8 cellular contexts compared by ENCODE assay signal in the genomic region with DNA sequence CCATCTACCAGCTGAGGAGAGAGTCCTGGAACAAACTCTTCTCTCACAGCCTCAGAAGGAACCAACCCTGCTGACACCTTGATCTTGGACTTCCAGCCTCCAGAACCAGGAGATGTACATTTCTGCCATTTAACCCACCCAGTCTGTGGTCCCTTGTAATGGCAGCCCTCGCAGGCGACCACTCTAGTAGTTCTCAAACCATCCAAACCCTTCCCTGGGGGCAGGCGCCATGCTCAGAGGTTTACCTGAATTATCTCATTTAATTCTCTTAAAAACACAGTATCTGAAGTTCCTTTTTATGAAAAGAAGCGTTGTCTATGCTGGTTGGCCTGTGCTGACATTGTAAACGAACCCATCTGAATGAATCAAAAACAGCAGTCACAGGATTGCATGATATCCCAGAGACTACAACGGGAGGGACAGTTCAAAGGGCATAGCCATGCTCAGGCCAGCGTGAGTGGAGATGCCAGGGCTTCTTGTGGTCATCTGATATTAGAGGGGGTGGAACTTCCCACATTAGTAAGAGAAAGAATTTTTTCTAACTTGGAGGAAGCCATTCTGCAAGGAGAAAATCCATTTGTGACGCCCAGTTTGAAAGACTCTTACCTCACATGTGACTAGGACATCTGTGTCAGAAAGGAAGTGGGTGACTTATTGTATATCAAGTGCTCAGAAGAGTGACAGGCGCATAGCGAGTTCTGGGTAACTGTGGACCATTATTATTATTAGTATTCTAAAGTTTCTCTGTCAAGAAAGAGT. TPM values are rescaled to one million over a fixed set of nuclear protein-coding genes. Genes with fewer than 3 reads are reported as not detected.
DNase-seq lines count a peak whose midpoint lies in the region; ATAC-seq, FAIRE-seq and TF ChIP-seq lines count a peak whose summit lies in the region.

No MANE protein-coding gene starts in this region.

- DNase-seq in GM12892 (ENCODE audit: insufficient read length), result no peak
- DNase-seq in SIG-M5 treated with dmso at 0.1 percent for 504 hours (lab: John Stamatoyannopoulos, UW; ENCODE audit: unreplicated experiment), result peak; percentile 72
- no peak for DNase-seq in hypothalamus (lab: John Stamatoyannopoulos, UW)
- DNase-seq in kidney, result no peak
- no peak for DNase-seq in NCI-H1048 (lab: John Stamatoyannopoulos, UW)
- DNase-seq in OCI-M1 (lab: John Stamatoyannopoulos, UW), result no peak

- intact Hi-C loops in kidney (cut with DNase I), result no loop called here

- no peak overlapping the region for H3K9ac ChIP-seq in mucosa of rectum (ENCODE audit: low read depth in 1 of 2, low read length in 2 of 2)
- H3K9ac ChIP-seq in kidney (ENCODE audit: low read length in 2 of 2), result no peak overlapping the region

- no peak overlapping the region for H3K4me3 ChIP-seq in mucosa of rectum (ENCODE audit: low read length in 2 of 2)
- no peak overlapping the region for H3K4me3 ChIP-seq in kidney (ENCODE audit: low read length in 2 of 2)

- ATAC-seq in GM21786 (IDR thresholded peaks at IDR 0.05; ENCODE audit: unreplicated experiment), result peak; percentile 50

- H3K36me3 ChIP-seq in mucosa of rectum (ENCODE audit: control insufficient read depth in 2 of 2, insufficient read depth in 2 of 2, low read length in 2 of 2) (no peaks in the 10 kb centered on the region), kidney (ENCODE audit: control insufficient read depth in 1 of 2, insufficient read depth in 2 of 2, low read length in 2 of 2) (no peaks in the 10 kb centered on the region)

- peaks cover 0 to 8% of the 10 kb centered on the region in 2 donors for H3K4me1 ChIP-seq in mucosa of rectum (ENCODE audit: control insufficient read depth in 2 of 2, insufficient read depth in 2 of 2, low read length in 2 of 2)
- peaks cover 0 to 3% of the 10 kb centered on the region in 2 donors for H3K4me1 ChIP-seq in kidney (ENCODE audit: control insufficient read depth in 1 of 2, insufficient read depth in 1 of 2, low read depth in 1 of 2, low read length in 2 of 2)

- TF ChIP-seq POLR2A in GM12892 (IDR thresholded peaks at IDR 0.05; ENCODE audit: low read depth, low read length), result no peak

- H3K27ac ChIP-seq in mucosa of rectum (ENCODE audit: low read depth in 2 of 2, low read length in 2 of 2), result peak overlapping the region; percentile 67 to 77
- H3K27ac ChIP-seq in kidney (ENCODE audit: low read depth in 2 of 2, low read length in 2 of 2), result peak overlapping the region in 1 of 2 donors; percentile 56

- FAIRE-seq in GM12892 (lab: Jason Lieb, UNC) (peak; percentile 90), kidney (lab: Jason Lieb, UNC) (no peak)

- no peaks in the 10 kb centered on the region for H3K9me3 ChIP-seq in mucosa of rectum (ENCODE audit: control insufficient read depth in 2 of 2, low read length in 2 of 2)
- H3K9me3 ChIP-seq in kidney (ENCODE audit: control insufficient read depth in 1 of 2, low read length in 2 of 2), result no peaks in the 10 kb centered on the region

- TF ChIP-seq CTCF in kidney (IDR thresholded peaks at IDR 0.05; ENCODE audit: borderline replicate concordance, extremely low read depth, insufficient read depth), result no peak

- H3K27me3 ChIP-seq in mucosa of rectum (ENCODE audit: control insufficient read depth in 2 of 2, insufficient read depth in 2 of 2, low read length in 2 of 2), result peaks cover 0 to 3% of the 10 kb centered on the region in 2 donors

RNA-seq across cellular contexts. Expression of a gene that starts 17.2 kb away (rescaled TPM):
- 7.1 TPM for polyA plus RNA-seq in GM12892 (2012; ENCODE audit: missing spikeins)
- 8.8 TPM for total RNA-seq in kidney
- polyA plus RNA-seq in kidney (ENCODE audit: insufficient read depth, low read depth, low replicate concordance), result 0.45 TPM
